8 cellular contexts compared by ENCODE assay signal in genomic region chr2:130963849-130964793, GRCh38.
DNase-seq lines count a peak whose midpoint lies in the region; ATAC-seq and TF ChIP-seq lines count a peak whose summit lies in the region.

No MANE protein-coding gene starts in this region.

- H3K36me3 Mint-ChIP-seq in activated naive CD4-positive, alpha-beta T cell treated with anti-CD3 and anti-CD28 coated beads for 36 hours (ENCODE audit: low read depth) = no peaks in the 10 kb centered on the region
- H3K36me3 Mint-ChIP-seq in T-helper 17 cell (ENCODE audit: low read depth) = peaks cover 13% of the 10 kb centered on the region

- H3K27me3 ChIP-seq in hepatocyte = peaks cover 72% of the 10 kb centered on the region
- H3K27me3 ChIP-seq in stomach = peaks cover 13 to 76% (median 41%) of the 10 kb centered on the region in 3 donors
- peaks cover 0 to 52% of the 10 kb centered on the region in 2 donors for H3K27me3 ChIP-seq in tibial nerve

- TF ChIP-seq EP300 in stomach (IDR thresholded peaks at IDR 0.05) = no peak
- no peak for TF ChIP-seq EP300 in tibial nerve (IDR thresholded peaks at IDR 0.05)

- H3K4me2 ChIP-seq in hepatocyte = peak overlapping the region; percentile 97

- H4K20me1 ChIP-seq in hepatocyte (ENCODE audit: insufficient read depth, poor library complexity, severe bottlenecking) = no peaks in the 10 kb centered on the region

- H3K4me1 ChIP-seq in hepatocyte (ENCODE audit: insufficient read depth) = peaks cover 6% of the 10 kb centered on the region
- peaks cover 6 to 16% (median 11%) of the 10 kb centered on the region in 4 donors for H3K4me1 ChIP-seq in stomach
- H3K4me1 ChIP-seq in tibial nerve = peaks cover 0 to 14% (median 0%) of the 10 kb centered on the region in 4 donors

- DNase-seq in activated naive CD4-positive, alpha-beta T cell treated with anti-CD3 and anti-CD28 coated beads for 36 hours = peak; percentile 27
- DNase-seq in activated naive CD4-positive, alpha-beta T cell treated with anti-CD3 and anti-CD28 coated beads, Interleukin-2, amount 50 U/mL, for 16 hours = no peak
- DNase-seq in T-helper 17 cell = no peak
- peak; percentile 63 for DNase-seq in hepatocyte (ENCODE audit: low spot score)
- no peak for DNase-seq in stomach
- no peak for DNase-seq in NCI-H2107 treated with DMSO at 0.1 percent for 48 hours (lab: John Stamatoyannopoulos, UW; ENCODE audit: unreplicated experiment)
- DNase-seq in tibial nerve (ENCODE audit: low spot score in 2 of 2) = no peak
- no peak for DNase-seq in midbrain (lab: John Stamatoyannopoulos, UW)

- no peaks in the 10 kb centered on the region for H3K9me3 Mint-ChIP-seq in activated naive CD4-positive, alpha-beta T cell treated with anti-CD3 and anti-CD28 coated beads for 36 hours

- H3K4me3 Mint-ChIP-seq in activated naive CD4-positive, alpha-beta T cell treated with anti-CD3 and anti-CD28 coated beads for 36 hours = peak overlapping the region; percentile 11
- peak overlapping the region; percentile 79 for H3K4me3 Mint-ChIP-seq in T-helper 17 cell

- CTCF ChIA-PET in activated naive CD4-positive, alpha-beta T cell treated with anti-CD3 and anti-CD28 coated beads for 36 hours (lab: Charles Lee) = interaction anchor here (1.4 to 1.6 kb wide), 2 partner anchors 167 to 168 kb away, joined by 3 to 6 read pairs; no protein-coding TSS in a partner anchor

- TF ChIP-seq CTCF in hepatocyte (IDR thresholded peaks at IDR 0.05; ENCODE audit: poor library complexity) (peak; percentile 56), stomach (IDR thresholded peaks at IDR 0.05) (no peak), tibial nerve (IDR thresholded peaks at IDR 0.05) (no peak)

- H2AFZ ChIP-seq in hepatocyte = no peak overlapping the region

- TF ChIP-seq POLR2A in stomach (IDR thresholded peaks at IDR 0.05) (no peak), tibial nerve (IDR thresholded peaks at IDR 0.05) (no peak)

- H3K36me3 ChIP-seq in hepatocyte (replicated peaks; ENCODE audit: insufficient read depth, low read depth) = no peaks in the 10 kb centered on the region
- H3K36me3 ChIP-seq in stomach = no peaks in the 10 kb centered on the region
- H3K36me3 ChIP-seq in tibial nerve = no peaks in the 10 kb centered on the region

- peaks cover 7% of the 10 kb centered on the region for H3K4me1 Mint-ChIP-seq in activated naive CD4-positive, alpha-beta T cell treated with anti-CD3 and anti-CD28 coated beads for 36 hours (ENCODE audit: low read depth)
- H3K4me1 Mint-ChIP-seq in T-helper 17 cell = peaks cover 10% of the 10 kb centered on the region

- peaks cover 49% of the 10 kb centered on the region for H3K27me3 Mint-ChIP-seq in activated naive CD4-positive, alpha-beta T cell treated with anti-CD3 and anti-CD28 coated beads for 36 hours (ENCODE audit: low read depth)
- H3K27me3 Mint-ChIP-seq in T-helper 17 cell = peaks cover 76% of the 10 kb centered on the region

- H3K9me3 ChIP-seq in T-helper 17 cell (ENCODE audit: control insufficient read depth, low read length, poor library complexity, severe bottlenecking) (no peaks in the 10 kb centered on the region), hepatocyte (ENCODE audit: low read depth) (no peaks in the 10 kb centered on the region), stomach (no peaks in the 10 kb centered on the region), tibial nerve (no peaks in the 10 kb centered on the region)

- no peaks in the 10 kb centered on the region for H3K79me2 ChIP-seq in hepatocyte

- intact Hi-C loops in activated naive CD4-positive, alpha-beta T cell treated with anti-CD3 and anti-CD28 coated beads for 36 hours (cut with micrococcal nuclease) = loop anchor here (1.0 to 2.0 kb wide), 2 partner anchors 19 to 167 kb away; no protein-coding TSS in a partner anchor
- intact Hi-C loops in stomach (cut with DNase I; ENCODE audit: low total_unique reads) = no loop called here

- no peak overlapping the region for H3K27ac Mint-ChIP-seq in activated naive CD4-positive, alpha-beta T cell treated with anti-CD3 and anti-CD28 coated beads for 36 hours
- no peak overlapping the region for H3K27ac Mint-ChIP-seq in T-helper 17 cell

- ATAC-seq in T-helper 17 cell = no peak

- H3K27ac ChIP-seq in hepatocyte = no peak overlapping the region
- no peak overlapping the region for H3K27ac ChIP-seq in stomach
- H3K27ac ChIP-seq in tibial nerve = no peak overlapping the region

- H3K9me2 ChIP-seq in hepatocyte (replicated peaks; ENCODE audit: insufficient read depth) = no peaks in the 10 kb centered on the region

- 5% methylated on average over 36 of the region's 84 CpGs for WGBS in hepatocyte (ENCODE audit: low lambda C conversion rate, missing lambda C conversion rate)
- 2 to 6% (median 4%) methylated on average over 31 to 83 of the region's 84 CpGs for WGBS in stomach, 5 donors
- 5 to 6% methylated on average over 51 to 57 of the region's 84 CpGs for WGBS in tibial nerve, 2 donors

- peak overlapping the region; percentile 45 for H3K4me3 ChIP-seq in hepatocyte
- peak overlapping the region; percentile 15 to 39 (median 32) for H3K4me3 ChIP-seq in stomach
- peak overlapping the region in 1 of 4 donors; percentile 43 for H3K4me3 ChIP-seq in tibial nerve

Comparison
In these comparisons a context has a peak if more than half of its experiments do, and no peak if none do; other contexts are left out.
1. DNase-seq: peak in activated naive CD4-positive, alpha-beta T cell treated with anti-CD3 and anti-CD28 coated beads for 36 hours (single experiment) and hepatocyte (single experiment); none in activated naive CD4-positive, alpha-beta T cell treated with anti-CD3 and anti-CD28 coated beads, Interleukin-2, amount 50 U/mL, for 16 hours (single experiment), T-helper 17 cell (0 of 3), stomach (single experiment), NCI-H2107 treated with DMSO at 0.1 percent for 48 hours (single experiment), tibial nerve (0 of 2) and midbrain (single experiment).